ENCODE assay signal across 1 cellular context in genomic region chr6:12001004-12001705, GRCh38.
TF ChIP-seq lines count a peak whose summit lies in the region.

No MANE protein-coding gene starts in this region.

TF ChIP-seq in HepG2, 621 proteins besides CTCF, POLR2A, EP300 and RAD21 (continued from another document and continues in another):
- TF ChIP-seq ZHX2 (IDR thresholded peaks at IDR 0.05; ENCODE audit: low read depth) (no peak), ZHX2 (CRISPR knock-in tag; IDR thresholded peaks at IDR 0.05; ENCODE audit: borderline replicate concordance) (no peak), ZNF816 (CRISPR knock-in tag; IDR thresholded peaks at IDR 0.05; ENCODE audit: borderline replicate concordance) (no peak), ZSCAN9 (CRISPR knock-in tag; IDR thresholded peaks at IDR 0.05; ENCODE audit: borderline replicate concordance) (no peak), SNRNP70 (IDR thresholded peaks at IDR 0.05; ENCODE audit: low read depth, low read length) (no peak), ZNF83 (CRISPR knock-in tag; IDR thresholded peaks at IDR 0.05; ENCODE audit: borderline replicate concordance) (no peak), PCBP1 (IDR thresholded peaks at IDR 0.05; ENCODE audit: borderline replicate concordance, low read depth, low read length) (no peak), DMTF1 (CRISPR knock-in tag; IDR thresholded peaks at IDR 0.05) (no peak), GLMP (CRISPR knock-in tag; IDR thresholded peaks at IDR 0.05; ENCODE audit: borderline replicate concordance) (no peak), ZNF292 (CRISPR knock-in tag; IDR thresholded peaks at IDR 0.05; ENCODE audit: borderline replicate concordance, low read depth) (no peak), RFXANK (CRISPR knock-in tag; IDR thresholded peaks at IDR 0.05) (peak; percentile 94; the same call in 1 of the 2 replicates), USF2 (IDR thresholded peaks at IDR 0.05; ENCODE audit: low read depth, low read length) (no peak), USF2 (CRISPR knock-in tag; IDR thresholded peaks at IDR 0.05; ENCODE audit: borderline replicate concordance) (no peak), SNAPC2 (CRISPR knock-in tag; IDR thresholded peaks at IDR 0.05) (no peak), ZNF691 (CRISPR knock-in tag; IDR thresholded peaks at IDR 0.05; ENCODE audit: borderline replicate concordance, low read depth) (no peak), FOXA3 (CRISPR knock-in tag; IDR thresholded peaks at IDR 0.05) (peak; percentile 27; the same call in 1 of the 2 replicates), SIN3B (IDR thresholded peaks at IDR 0.05; ENCODE audit: low read length) (no peak), ZNF205 (CRISPR knock-in tag; IDR thresholded peaks at IDR 0.05) (no peak), TFDP2 (CRISPR knock-in tag; IDR thresholded peaks at IDR 0.05) (0 out of 2 replicates have a peak, but pooled peaks have one; percentile 19), STAT5B (CRISPR knock-in tag; IDR thresholded peaks at IDR 0.05) (no peak), CSRNP1 (CRISPR knock-in tag; IDR thresholded peaks at IDR 0.05) (no peak), ZBTB14 (CRISPR knock-in tag; IDR thresholded peaks at IDR 0.05) (no peak), MYNN (CRISPR knock-in tag; IDR thresholded peaks at IDR 0.05; ENCODE audit: low read depth) (no peak), ATF3 (CRISPR knock-in tag; IDR thresholded peaks at IDR 0.05) (no peak), NRL (CRISPR knock-in tag; IDR thresholded peaks at IDR 0.05; ENCODE audit: borderline replicate concordance) (no peak), YEATS2 (CRISPR knock-in tag; IDR thresholded peaks at IDR 0.05; ENCODE audit: borderline replicate concordance) (no peak), PCBP2 (optimal IDR thresholded peaks at IDR 0.05; ENCODE audit: low read depth, low read length, poor library complexity, severe bottlenecking) (no peak), REXO4 (CRISPR knock-in tag; IDR thresholded peaks at IDR 0.05; ENCODE audit: borderline replicate concordance) (no peak), ZSCAN5A (CRISPR knock-in tag; IDR thresholded peaks at IDR 0.05; ENCODE audit: borderline replicate concordance) (no peak), FOXO1 (CRISPR knock-in tag; IDR thresholded peaks at IDR 0.05) (peak; percentile 61; the same call in 1 of the 2 replicates), ZBTB25 (CRISPR knock-in tag; IDR thresholded peaks at IDR 0.05) (0 out of 2 replicates have a peak, but pooled peaks have one; percentile 20), ARNTL (CRISPR knock-in tag; IDR thresholded peaks at IDR 0.05) (no peak), CBX2 (IDR thresholded peaks at IDR 0.05; ENCODE audit: low read depth, low read length) (peak; percentile 89; the same call in 1 of the 2 replicates), CBX2 (CRISPR knock-in tag; IDR thresholded peaks at IDR 0.05; ENCODE audit: low read depth) (no peak)
